Comparison of ENCODE assay signal across 11 cellular contexts in the genomic region with DNA sequence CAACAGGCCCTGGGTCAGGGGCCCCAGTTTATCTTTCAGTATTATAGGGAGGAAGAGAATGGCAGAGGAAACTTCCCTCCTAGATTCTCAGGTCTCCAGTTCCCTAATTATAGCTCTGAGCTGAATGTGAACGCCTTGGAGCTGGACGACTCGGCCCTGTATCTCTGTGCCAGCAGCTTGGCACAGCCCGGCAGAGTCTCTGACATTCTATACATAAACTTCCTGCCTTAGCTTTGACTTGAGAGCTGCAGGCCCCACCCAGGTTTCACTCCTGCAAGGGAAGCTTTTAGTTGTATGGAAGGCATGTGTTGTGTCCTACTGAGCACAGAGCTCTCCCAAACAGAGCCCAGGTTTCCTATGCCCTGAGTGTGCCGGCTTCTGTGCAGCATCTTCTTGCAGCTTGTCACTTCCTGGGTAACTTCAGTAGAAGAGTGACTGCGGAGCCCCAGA.
A peak's percentile ranks its signal among the peaks of the same experiment; 100 is the strongest.
DNase-seq lines count a peak whose midpoint lies in the region; ATAC-seq lines count a peak whose summit lies in the region.
"Had no signal": no experiment of that assay in that cellular context is flagged by ENCODE, and none has a peak within 500 bp of the region (broad histone marks: within the 10 kb centered on the region; RNA-seq: fewer than 3 reads in every experiment).

No MANE protein-coding gene starts in this region.

- H3K27ac ChIP-seq in CD8-positive, alpha-beta memory T cell (ENCODE audit: low read depth, low read length), result no peak overlapping the region
- H3K27ac ChIP-seq: dorsolateral prefrontal cortex had no signal

- POLR2A ChIA-PET in CD8-positive, alpha-beta memory T cell (lab: Charles Lee), result interaction anchor here (1.1 to 3.1 kb wide), 3 partner anchors 11 to 345 kb away, joined by 3 to 8 read pairs (median 6); no protein-coding TSS in a partner anchor
- POLR2A ChIA-PET in T-cell (lab: Charles Lee), result interaction anchor here (0.6 kb wide), 2 partner anchors 61 to 74 kb away, joined by 3 read pairs; no protein-coding TSS in a partner anchor

- peaks cover 31 to 60% (median 44%) of the 10 kb centered on the region in 3 donors for H3K4me1 Mint-ChIP-seq in CD8-positive, alpha-beta memory T cell
- H3K4me1 Mint-ChIP-seq in T-cell, result peaks cover 54 to 76% (median 72%) of the 10 kb centered on the region in 3 donors
- H3K4me1 Mint-ChIP-seq in effector memory CD8-positive, alpha-beta T cell (ENCODE audit: low read depth in 2 of 2), result peaks cover 4 to 11% of the 10 kb centered on the region in 2 donors

- H3K9me3 Mint-ChIP-seq in CD8-positive, alpha-beta memory T cell, result no peaks in the 10 kb centered on the region
- H3K9me3 Mint-ChIP-seq in T-cell, result no peaks in the 10 kb centered on the region
- no peaks in the 10 kb centered on the region for H3K9me3 Mint-ChIP-seq in effector memory CD8-positive, alpha-beta T cell

- H3K4me1 ChIP-seq in CD8-positive, alpha-beta memory T cell (ENCODE audit: insufficient read depth, low read length), result peaks cover 34% of the 10 kb centered on the region

- peaks cover 0 to 2% (median 0%) of the 10 kb centered on the region in 3 donors for H3K36me3 Mint-ChIP-seq in CD8-positive, alpha-beta memory T cell
- H3K36me3 Mint-ChIP-seq in T-cell, result peaks cover 1% of the 10 kb centered on the region
- no peaks in the 10 kb centered on the region for H3K36me3 Mint-ChIP-seq in effector memory CD8-positive, alpha-beta T cell (ENCODE audit: insufficient read depth)

- H3K27me3 Mint-ChIP-seq in CD8-positive, alpha-beta memory T cell, result peaks cover 5 to 8% of the 10 kb centered on the region in 2 donors
- H3K27me3 Mint-ChIP-seq in T-cell, result no peaks in the 10 kb centered on the region
- peaks cover 0 to 27% of the 10 kb centered on the region in 2 donors for H3K27me3 Mint-ChIP-seq in effector memory CD8-positive, alpha-beta T cell

- H3K4me3 Mint-ChIP-seq in CD8-positive, alpha-beta memory T cell, result peak overlapping the region in 6 of 7 donors; percentile 64 to 81 (median 76)
- peak overlapping the region; percentile 75 to 81 (median 81) for H3K4me3 Mint-ChIP-seq in T-cell
- peak overlapping the region; percentile 53 to 56 for H3K4me3 Mint-ChIP-seq in effector memory CD8-positive, alpha-beta T cell

- CTCF ChIA-PET in CD8-positive, alpha-beta memory T cell (lab: Charles Lee), result interaction anchor here (0.6 to 8.3 kb wide), 6 partner anchors 9 to 348 kb away, joined by 3 to 55 read pairs (median 4); no protein-coding TSS in a partner anchor
- CTCF ChIA-PET in T-cell (lab: Charles Lee), result interaction anchor here (0.6 to 5.7 kb wide), 16 partner anchors 9 to 777 kb away, joined by 3 to 48 read pairs (median 4); no protein-coding TSS in a partner anchor

- peak; percentile 65 for ATAC-seq in GM21367 (IDR thresholded peaks at IDR 0.05; ENCODE audit: unreplicated experiment)
- peak; percentile 76 to 87 (median 82) for ATAC-seq in T-cell (replicated peaks in 1 of 4)
- peak; percentile 37 for ATAC-seq in effector memory CD8-positive, alpha-beta T cell (replicated peaks)
- ATAC-seq in GM19467 (IDR thresholded peaks at IDR 0.05; ENCODE audit: unreplicated experiment), result no peak
- ATAC-seq in HG02973 (IDR thresholded peaks at IDR 0.05; ENCODE audit: unreplicated experiment), result no peak

- no peaks in the 10 kb centered on the region for H3K9me3 ChIP-seq in CD8-positive, alpha-beta memory T cell (ENCODE audit: low read length)

- H3K36me3 ChIP-seq in CD8-positive, alpha-beta memory T cell (ENCODE audit: insufficient read depth, low read length), result no peaks in the 10 kb centered on the region

- H3K4me3 ChIP-seq in CD8-positive, alpha-beta memory T cell (ENCODE audit: low read length), result peak overlapping the region; percentile 49
- H3K4me3 ChIP-seq: dorsolateral prefrontal cortex had no signal

- H3K27ac Mint-ChIP-seq in CD8-positive, alpha-beta memory T cell, result peak overlapping the region; percentile 78 to 91 (median 86)
- H3K27ac Mint-ChIP-seq in T-cell, result peak overlapping the region; percentile 99
- H3K27ac Mint-ChIP-seq in effector memory CD8-positive, alpha-beta T cell, result peak overlapping the region; percentile 65 to 71

- no peaks in the 10 kb centered on the region for H3K27me3 ChIP-seq in CD8-positive, alpha-beta memory T cell (ENCODE audit: insufficient read depth, low read length, poor library complexity, severe bottlenecking)

- DNase-seq in CD8-positive, alpha-beta memory T cell, result peak in 1 of 5 donors; percentile 30
- DNase-seq in T-cell, result peak in 4 of 34 experiments; percentile 8 to 43 (median 28)
- DNase-seq in effector memory CD8-positive, alpha-beta T cell, result no peak
- DNase-seq in cortex of kidney (lab: John Stamatoyannopoulos, UW), result no peak
- DNase-seq in NCI-H2081 treated with DMSO at 0.1 percent for 48 hours (lab: John Stamatoyannopoulos, UW), result no peak
- DNase-seq: DMS 273 treated with DMSO at 0.1 percent for 48 hours, dorsolateral prefrontal cortex, NCI-H2171 treated with DMSO at 0.1 percent for 48 hours had no signal

Comparison
In these comparisons a context has a peak if more than half of its experiments do, and no peak if none do; other contexts are left out.
1. ATAC-seq: peak in GM21367 (single experiment), T-cell (4 of 4) and effector memory CD8-positive, alpha-beta T cell (single experiment); none in GM19467 (single experiment) and HG02973 (single experiment).
2. Peak in every context shown above with its lines, with median percentiles within 50 percentile points of each other: H3K27ac Mint-ChIP-seq and H3K4me3 Mint-ChIP-seq.